ENCODE assay signal across 17 cellular contexts in genomic region chr9:114235113-114235589, GRCh38.
DNase-seq lines count a peak whose midpoint lies in the region; ATAC-seq and TF ChIP-seq lines count a peak whose summit lies in the region.
"Had no signal": no experiment of that assay in that cellular context is flagged by ENCODE, and none has a peak within 500 bp of the region (broad histone marks: within the 10 kb centered on the region; RNA-seq: fewer than 3 reads in every experiment).

No MANE protein-coding gene starts in this region.

- no peak overlapping the region for H4K8ac ChIP-seq in mesenchymal stem cell (ENCODE audit: low read length)

- no peak overlapping the region for H3K23ac ChIP-seq in mesenchymal stem cell (ENCODE audit: low read length in 2 of 2)

- H2BK12ac ChIP-seq in mesenchymal stem cell (ENCODE audit: low read length in 2 of 2) = no peak overlapping the region

- no peak overlapping the region for H3K4me3 Mint-ChIP-seq in activated T-helper 2 cell treated with anti-CD3 and anti-CD28 coated beads, Interferon-gamma antibody, Interleukin-2, Interleukin-4, amounts not matched to agents 10 μg/mL and 5 μg/mL and 100 μg/mL, durations not matched to agents 14 hours and 24 hours and 36 hours (ENCODE audit: low read depth)

- no peak for TF ChIP-seq CTCF in SK-N-SH (IDR thresholded peaks at IDR 0.05)

- H3K9ac ChIP-seq in SK-N-SH (no peak overlapping the region), mesenchymal stem cell (ENCODE audit: low read length) (no peak overlapping the region)

- H4K20me1 ChIP-seq in SK-N-SH (ENCODE audit: insufficient read depth) = no peaks in the 10 kb centered on the region

- whole genome bisulfite sequencing in SK-N-SH (ENCODE audit: low lambda C conversion rate) = 66% methylated on average over 10 of the region's 15 CpGs
- WGBS in mesenchymal stem cell = 85% methylated on average over 15 of the region's 15 CpGs

- H3K27ac ChIP-seq in SK-N-SH (ENCODE audit: low read depth in 2 of 2, low read length in 1 of 2) = no peak overlapping the region; a peak in 1 of 4 replicates
- peak overlapping the region; percentile 15 for H3K27ac ChIP-seq in mesenchymal stem cell (ENCODE audit: low read length, poor library complexity, severe bottlenecking)
- H3K27ac ChIP-seq: dorsolateral prefrontal cortex had no signal

- intact Hi-C loops in activated T-helper 2 cell treated with anti-CD3 and anti-CD28 coated beads, Interferon-gamma antibody, Interleukin-2, Interleukin-4, amounts not matched to agents 10 μg/mL and 5 μg/mL and 100 μg/mL, durations not matched to agents 14 hours and 24 hours and 36 hours (cut with micrococcal nuclease) = no loop called here

- no peak overlapping the region for H2AK5ac ChIP-seq in mesenchymal stem cell (ENCODE audit: low read length, severe bottlenecking)

- H3K36me3 ChIP-seq in SK-N-SH (replicated peaks in 1 of 2; ENCODE audit: control insufficient read depth in 1 of 2, insufficient read depth in 2 of 2, low read length in 1 of 2) = no peaks in the 10 kb centered on the region
- peaks cover 0 to 49% of the 10 kb centered on the region in 2 experiments for H3K36me3 ChIP-seq in mesenchymal stem cell (ENCODE audit: control insufficient read depth in 1 of 2, insufficient read depth in 2 of 2, low read depth in 1 of 2, low read length in 2 of 2)
- H3K36me3 ChIP-seq: thoracic aorta had no signal

- H3K4me3 ChIP-seq in SK-N-SH (ENCODE audit: low read depth in 2 of 2, low read length in 1 of 2) (no peak overlapping the region), mesenchymal stem cell (ENCODE audit: insufficient read depth in 1 of 2, low read depth in 1 of 2, low read length in 2 of 2) (no peak overlapping the region)
- H3K4me3 ChIP-seq: dorsolateral prefrontal cortex, thoracic aorta had no signal

- H3K79me2 ChIP-seq in SK-N-SH (ENCODE audit: insufficient read depth) = no peaks in the 10 kb centered on the region

- no peaks in the 10 kb centered on the region for H3K9me2 ChIP-seq in SK-N-SH

- TF ChIP-seq RAD21 in SK-N-SH (IDR thresholded peaks at IDR 0.05; ENCODE audit: low read length) = peak; percentile 15; the same call in 1 of the 2 replicates

- H3K14ac ChIP-seq in mesenchymal stem cell (ENCODE audit: low read length in 2 of 2) = no peak overlapping the region

- peaks cover 0 to 57% of the 10 kb centered on the region in 2 experiments; a peak in 2 of 4 replicates for H3K4me1 ChIP-seq in SK-N-SH (ENCODE audit: control insufficient read depth in 1 of 2, insufficient read depth in 2 of 2, low read depth in 1 of 2, low read length in 1 of 2)
- peaks cover 31% of the 10 kb centered on the region for H3K4me1 ChIP-seq in mesenchymal stem cell (ENCODE audit: control insufficient read depth, insufficient read depth, low read depth, low read length)

- H3K4ac ChIP-seq in mesenchymal stem cell (ENCODE audit: low read depth in 1 of 2, low read length in 2 of 2) = no peak overlapping the region

- no peaks in the 10 kb centered on the region for H3K27me3 Mint-ChIP-seq in activated T-helper 2 cell treated with anti-CD3 and anti-CD28 coated beads, Interferon-gamma antibody, Interleukin-2, Interleukin-4, amounts not matched to agents 10 μg/mL and 5 μg/mL and 100 μg/mL, durations not matched to agents 14 hours and 24 hours and 36 hours (ENCODE audit: low read depth)

- H3K9me3 ChIP-seq in SK-N-SH = no peaks in the 10 kb centered on the region
- H3K9me3 ChIP-seq in mesenchymal stem cell (ENCODE audit: control insufficient read depth, low read length) = no peaks in the 10 kb centered on the region
- H3K9me3 ChIP-seq: thoracic aorta had no signal

- CTCF ChIA-PET in SK-N-SH (lab: Yijun Ruan, JAX) = interaction anchor here (0.8 to 10.5 kb wide), 10 partner anchors 15 to 152 kb away, joined by 3 to 137 read pairs (median 4); partner anchors contain the start of gene COL27A1

- no peaks in the 10 kb centered on the region for H3K79me1 ChIP-seq in mesenchymal stem cell (replicated peaks; ENCODE audit: low read length, poor library complexity, severe bottlenecking)

- POLR2A ChIA-PET in SK-N-SH (lab: Yijun Ruan, JAX) = no interaction called here

- H3K18ac ChIP-seq in mesenchymal stem cell (ENCODE audit: low read depth in 1 of 2, low read length in 2 of 2) = peak overlapping the region in 1 of 2 experiments; percentile 37

- H2BK120ac ChIP-seq in mesenchymal stem cell (ENCODE audit: low read depth, low read length) = no peak overlapping the region

- H3K27me3 ChIP-seq in SK-N-SH (ENCODE audit: insufficient read depth) (no peaks in the 10 kb centered on the region), mesenchymal stem cell (ENCODE audit: control insufficient read depth in 1 of 2, insufficient read depth in 1 of 2, low read length in 2 of 2) (no peaks in the 10 kb centered on the region)

- ATAC-seq in SK-N-SH treated with all-trans-retinoic acid at 6 μM for 48 hours (no peak), HG03039 (IDR thresholded peaks at IDR 0.05; ENCODE audit: unreplicated experiment) (no peak)
- ATAC-seq: PC-3 had no signal

- no peak overlapping the region for H3K27ac Mint-ChIP-seq in activated T-helper 2 cell treated with anti-CD3 and anti-CD28 coated beads, Interferon-gamma antibody, Interleukin-2, Interleukin-4, amounts not matched to agents 10 μg/mL and 5 μg/mL and 100 μg/mL, durations not matched to agents 14 hours and 24 hours and 36 hours
- H3K27ac Mint-ChIP-seq: CD14-positive monocyte had no signal

- no peaks in the 10 kb centered on the region for H3F3A ChIP-seq in SK-N-SH (replicated peaks; ENCODE audit: insufficient read depth)

- H3K4me1 Mint-ChIP-seq in activated T-helper 2 cell treated with anti-CD3 and anti-CD28 coated beads, Interferon-gamma antibody, Interleukin-2, Interleukin-4, amounts not matched to agents 10 μg/mL and 5 μg/mL and 100 μg/mL, durations not matched to agents 14 hours and 24 hours and 36 hours (ENCODE audit: low read depth) = peaks cover 1% of the 10 kb centered on the region

- H2BK15ac ChIP-seq in mesenchymal stem cell (ENCODE audit: low read depth, poor library complexity, severe bottlenecking) = no peak overlapping the region

- H3K36me3 Mint-ChIP-seq in activated T-helper 2 cell treated with anti-CD3 and anti-CD28 coated beads, Interferon-gamma antibody, Interleukin-2, Interleukin-4, amounts not matched to agents 10 μg/mL and 5 μg/mL and 100 μg/mL, durations not matched to agents 14 hours and 24 hours and 36 hours (ENCODE audit: low read depth) = no peaks in the 10 kb centered on the region
- H3K36me3 Mint-ChIP-seq: CD14-positive monocyte had no signal

- TF ChIP-seq EP300 in SK-N-SH (IDR thresholded peaks at IDR 0.05; ENCODE audit: borderline replicate concordance in 1 of 2, low read depth in 1 of 2, low read length in 1 of 2) = peak in 1 of 2 experiments; percentile 63; a peak in 1 of 4 replicates

- no peak overlapping the region for H4K91ac ChIP-seq in mesenchymal stem cell (ENCODE audit: low read length)

- H3K4me2 ChIP-seq in SK-N-SH (no peak overlapping the region), mesenchymal stem cell (ENCODE audit: low read length, poor library complexity, severe bottlenecking) (no peak overlapping the region)

- DNase-seq in SK-N-SH (peak; percentile 82), Daoy (ENCODE audit: low read depth) (peak; percentile 44), NCI-H1417 treated with DMSO at 0.1 percent for 48 hours (lab: John Stamatoyannopoulos, UW) (peak; percentile 12), mesenchymal stem cell (no peak), NCI-H510A treated with DMSO at 0.1 percent for 48 hours (lab: John Stamatoyannopoulos, UW) (no peak)
- no peak for DNase-seq in activated T-helper 2 cell treated with anti-CD3 and anti-CD28 coated beads, Interferon-gamma antibody, Interleukin-2, Interleukin-4, amounts not matched to agents 10 μg/mL and 5 μg/mL and 100 μg/mL, durations not matched to agents 14 hours and 24 hours and 36 hours (ENCODE audit: low spot score)
- DNase-seq: activated naive CD4-positive, alpha-beta T cell treated with Interleukin-2 at 50 U/mL for 16 hours; dorsolateral prefrontal cortex; foreskin melanocyte; NCI-H1048; NCI-H2029 treated with DMSO at 0.1 percent for 48 hours; NCI-H748 treated with DMSO at 0.1 percent for 48 hours; PC-3 had no signal

- no peak overlapping the region for H2BK5ac ChIP-seq in mesenchymal stem cell (ENCODE audit: low read depth, low read length, poor library complexity, severe bottlenecking)

- H2AFZ ChIP-seq in SK-N-SH (ENCODE audit: low read depth) (no peak overlapping the region), mesenchymal stem cell (ENCODE audit: low read depth, low read length) (no peak overlapping the region)

- H3K9me3 Mint-ChIP-seq in activated T-helper 2 cell treated with anti-CD3 and anti-CD28 coated beads, Interferon-gamma antibody, Interleukin-2, Interleukin-4, amounts not matched to agents 10 μg/mL and 5 μg/mL and 100 μg/mL, durations not matched to agents 14 hours and 24 hours and 36 hours = no peaks in the 10 kb centered on the region
- H3K9me3 Mint-ChIP-seq: CD14-positive monocyte had no signal

TF ChIP-seq in SK-N-SH, 30 proteins besides CTCF, POLR2A, EP300 and RAD21 (continues in another document):
- TF ChIP-seq RCOR1 (IDR thresholded peaks at IDR 0.05; ENCODE audit: low read length) (peak; percentile 50; the same call in 1 of the 2 replicates), MXI1 (IDR thresholded peaks at IDR 0.05; ENCODE audit: low read depth, low read length) (peak; percentile 47; the same call in 1 of the 2 replicates), GATA2 (CRISPR knock-in tag; IDR thresholded peaks at IDR 0.05) (no peak)

TF ChIP-seq in SK-N-SH treated with all-trans-retinoic acid at 6 μM for 48 hours, 23 proteins besides CTCF, POLR2A, EP300 and RAD21:
- TF ChIP-seq TCF4 (CRISPR knock-in tag; IDR thresholded peaks at IDR 0.05; ENCODE audit: borderline replicate concordance) = no peak
- TF ChIP-seq ZFP3 (CRISPR knock-in tag; IDR thresholded peaks at IDR 0.05) = no peak

Comparison
In these comparisons a context has a peak if more than half of its experiments do, and no peak if none do; other contexts are left out.
1. DNase-seq: peak in SK-N-SH (single experiment), Daoy (single experiment) and NCI-H1417 treated with DMSO at 0.1 percent for 48 hours (single experiment); none in mesenchymal stem cell (single experiment), activated T-helper 2 cell treated with anti-CD3 and anti-CD28 coated beads, Interferon-gamma antibody, Interleukin-2, Interleukin-4, amounts not matched to agents 10 μg/mL and 5 μg/mL and 100 μg/mL, durations not matched to agents 14 hours and 24 hours and 36 hours (single experiment) and NCI-H510A treated with DMSO at 0.1 percent for 48 hours (single experiment).